In the genomic region with DNA sequence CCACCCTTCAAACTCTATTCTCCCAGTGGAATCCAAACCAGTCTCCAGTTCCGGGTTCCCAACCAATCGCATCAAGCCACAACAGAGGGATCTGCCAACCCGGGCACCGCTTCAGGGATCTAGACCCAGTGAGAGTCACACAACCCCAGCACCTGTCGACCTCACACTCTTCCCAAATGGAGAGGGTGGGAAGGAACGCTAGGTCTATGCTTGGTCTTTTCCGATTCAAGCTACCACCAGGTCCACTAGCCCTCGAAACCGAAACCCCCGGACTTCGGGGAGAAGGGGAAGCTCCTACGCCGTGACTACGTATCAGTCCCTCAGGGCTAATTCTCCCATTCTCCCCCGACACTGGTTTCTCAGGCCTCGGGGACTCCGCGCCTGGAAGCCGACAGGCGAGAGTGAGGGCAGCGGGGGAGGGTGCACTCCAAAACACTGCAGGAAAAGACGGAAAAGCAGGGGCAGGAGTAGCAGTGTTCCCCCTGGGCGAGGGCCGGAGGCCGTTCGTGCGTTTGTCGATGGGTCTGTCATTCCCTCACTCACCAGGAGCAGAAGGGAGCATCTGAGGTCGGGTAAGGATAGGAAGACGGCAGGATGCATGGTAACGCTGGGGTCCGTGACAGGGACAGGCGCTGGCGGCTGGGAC, we compare ENCODE assay signal across 8 cellular contexts.
DNase-seq lines count a peak whose midpoint lies in the region; ATAC-seq lines count a peak whose summit lies in the region.

No MANE protein-coding gene starts in this region.

- intact Hi-C loops in head of caudate nucleus (cut with DNase I): no loop called here

- H3K4me3 Mint-ChIP-seq in activated naive CD8-positive, alpha-beta T cell treated with anti-CD3 and anti-CD28 coated beads, Interleukin-2, amount 50 U/mL, for 24 hours: peak overlapping the region; percentile 99

- ATAC-seq in GM21423 (IDR thresholded peaks at IDR 0.05; ENCODE audit: unreplicated experiment) (peak; percentile 6), GM21619 (IDR thresholded peaks at IDR 0.05; ENCODE audit: unreplicated experiment) (no peak)
- no peak for ATAC-seq in activated naive CD8-positive, alpha-beta T cell treated with anti-CD3 and anti-CD28 coated beads, Interleukin-2, amount 50 U/mL, for 24 hours

- peaks cover 4% of the 10 kb centered on the region for H3K36me3 Mint-ChIP-seq in activated naive CD8-positive, alpha-beta T cell treated with anti-CD3 and anti-CD28 coated beads, Interleukin-2, amount 50 U/mL, for 24 hours (ENCODE audit: low read depth)

- H3K27ac Mint-ChIP-seq in activated naive CD8-positive, alpha-beta T cell treated with anti-CD3 and anti-CD28 coated beads, Interleukin-2, amount 50 U/mL, for 24 hours: peak overlapping the region; percentile 89

- DNase-seq in DMS 273 (lab: John Stamatoyannopoulos, UW; ENCODE audit: unreplicated experiment) (peak; percentile 83), HuH-7.5 (ENCODE audit: low spot score) (peak; percentile 42), OCI-M1 (lab: John Stamatoyannopoulos, UW) (peak; percentile 71), head of caudate nucleus (peak; percentile 42 to 94 (median 80)), nucleus accumbens (lab: John Stamatoyannopoulos, UW) (peak in 49 of 56 donors; percentile 21 to 83 (median 55))
- peak; percentile 44 for DNase-seq in activated naive CD8-positive, alpha-beta T cell treated with anti-CD3 and anti-CD28 coated beads, Interleukin-2, amount 50 U/mL, for 24 hours

- H3K9me3 Mint-ChIP-seq in activated naive CD8-positive, alpha-beta T cell treated with anti-CD3 and anti-CD28 coated beads, Interleukin-2, amount 50 U/mL, for 24 hours: no peaks in the 10 kb centered on the region

- no peaks in the 10 kb centered on the region for H3K27me3 Mint-ChIP-seq in activated naive CD8-positive, alpha-beta T cell treated with anti-CD3 and anti-CD28 coated beads, Interleukin-2, amount 50 U/mL, for 24 hours

- peaks cover 37% of the 10 kb centered on the region for H3K4me1 Mint-ChIP-seq in activated naive CD8-positive, alpha-beta T cell treated with anti-CD3 and anti-CD28 coated beads, Interleukin-2, amount 50 U/mL, for 24 hours
